Comparison of ENCODE assay signal across 1 cellular context in genomic region chrX:119852410-119853353, GRCh38.
A peak's percentile ranks its signal among the peaks of the same experiment; 100 is the strongest.
TF ChIP-seq lines count a peak whose summit lies in the region.

Gene UPF3B, minus strand, starts transcription at chrX:119852963. Its CDS starts 35 bp downstream, at chrX:119852928.

TF ChIP-seq in HepG2, 621 proteins besides CTCF, POLR2A, EP300 and RAD21 (continued from another document and continues in another):
- TF ChIP-seq CEBPZ (IDR thresholded peaks at IDR 0.05; ENCODE audit: low read length), result no peak
- no peak for TF ChIP-seq ZNF432 (CRISPR knock-in tag; IDR thresholded peaks at IDR 0.05; ENCODE audit: borderline replicate concordance)
- no peak for TF ChIP-seq SCMH1 (CRISPR knock-in tag; IDR thresholded peaks at IDR 0.05; ENCODE audit: borderline replicate concordance)
- TF ChIP-seq ATAD3A (CRISPR knock-in tag; IDR thresholded peaks at IDR 0.05), result no peak
- TF ChIP-seq JUNB (CRISPR knock-in tag; IDR thresholded peaks at IDR 0.05; ENCODE audit: borderline replicate concordance), result no peak
- TF ChIP-seq SALL2 (CRISPR knock-in tag; IDR thresholded peaks at IDR 0.05), result no peak
- peak; percentile 94 for TF ChIP-seq YY1 (IDR thresholded peaks at IDR 0.05; ENCODE audit: insufficient read depth, insufficient replicate concordance, low read depth, low read length)
- no peak for TF ChIP-seq PRDM4 (CRISPR knock-in tag; IDR thresholded peaks at IDR 0.05; ENCODE audit: borderline replicate concordance)
- no peak for TF ChIP-seq SYNCRIP (IDR thresholded peaks at IDR 0.05; ENCODE audit: insufficient read depth, low read depth, low read length)
- TF ChIP-seq RFXAP (CRISPR knock-in tag; IDR thresholded peaks at IDR 0.05; ENCODE audit: borderline replicate concordance), result 0 out of 2 replicates have a peak, but pooled peaks have one; percentile 11
- peak; percentile 78; the same call in 1 of the 2 replicates for TF ChIP-seq ARNT2 (CRISPR knock-in tag; IDR thresholded peaks at IDR 0.05; ENCODE audit: low read depth)
- TF ChIP-seq GABPA (IDR thresholded peaks at IDR 0.05; ENCODE audit: low read depth, low read length), result no peak
- TF ChIP-seq GABPA (CRISPR knock-in tag; IDR thresholded peaks at IDR 0.05; ENCODE audit: low read depth), result peak; percentile 73
- no peak for TF ChIP-seq MAFG (CRISPR knock-in tag; IDR thresholded peaks at IDR 0.05)
- TF ChIP-seq ATF5 (CRISPR knock-in tag; IDR thresholded peaks at IDR 0.05; ENCODE audit: low read depth), result no peak
- TF ChIP-seq ZNF607 (CRISPR knock-in tag; IDR thresholded peaks at IDR 0.05; ENCODE audit: borderline replicate concordance), result no peak
- TF ChIP-seq ZNF549 (CRISPR knock-in tag; IDR thresholded peaks at IDR 0.05), result no peak
- TF ChIP-seq MYC (CRISPR knock-in tag; IDR thresholded peaks at IDR 0.05; ENCODE audit: borderline replicate concordance), result peak; percentile 33; the same call in 1 of the 2 replicates
- no peak for TF ChIP-seq AFF4 (CRISPR knock-in tag; IDR thresholded peaks at IDR 0.05)
- TF ChIP-seq PRDM10 (CRISPR knock-in tag; IDR thresholded peaks at IDR 0.05; ENCODE audit: low read depth), result no peak
- peak; percentile 79 for TF ChIP-seq NFYB (CRISPR knock-in tag; IDR thresholded peaks at IDR 0.05)
- peak; percentile 25; the same call in 1 of the 2 replicates for TF ChIP-seq HDAC1 (CRISPR knock-in tag; IDR thresholded peaks at IDR 0.05)
- TF ChIP-seq ZNF747 (CRISPR knock-in tag; IDR thresholded peaks at IDR 0.05; ENCODE audit: borderline replicate concordance), result peak; percentile 29; the same call in 1 of the 2 replicates
- TF ChIP-seq GRHL1 (CRISPR knock-in tag; conservative IDR thresholded peaks at IDR 0.05), result no peak
- no peak for TF ChIP-seq CREBL2 (CRISPR knock-in tag; IDR thresholded peaks at IDR 0.05; ENCODE audit: borderline replicate concordance)
- TF ChIP-seq NFKBIZ (CRISPR knock-in tag; IDR thresholded peaks at IDR 0.05), result no peak
- TF ChIP-seq ZNF513 (CRISPR knock-in tag; conservative IDR thresholded peaks at IDR 0.05), result no peak
- TF ChIP-seq TCF12 (IDR thresholded peaks at IDR 0.05), result no peak
- TF ChIP-seq TCF12 (CRISPR knock-in tag; IDR thresholded peaks at IDR 0.05), result no peak
- TF ChIP-seq ATF1 (CRISPR knock-in tag; IDR thresholded peaks at IDR 0.05), result peak; percentile 74
- no peak for TF ChIP-seq SETDB1 (CRISPR knock-in tag; IDR thresholded peaks at IDR 0.05; ENCODE audit: borderline replicate concordance)
- no peak for TF ChIP-seq SMYD3 (CRISPR knock-in tag; IDR thresholded peaks at IDR 0.05)
- peak; percentile 48; the same call in 1 of the 2 replicates for TF ChIP-seq KMT2B (CRISPR knock-in tag; IDR thresholded peaks at IDR 0.05)
- TF ChIP-seq MIXL1 (CRISPR knock-in tag; IDR thresholded peaks at IDR 0.05), result no peak
- TF ChIP-seq ETV6 (CRISPR knock-in tag; conservative IDR thresholded peaks at IDR 0.05), result no peak
- no peak for TF ChIP-seq ZBTB34 (CRISPR knock-in tag; IDR thresholded peaks at IDR 0.05)
- no peak for TF ChIP-seq CREB3 (CRISPR knock-in tag; IDR thresholded peaks at IDR 0.05)
